ENCODE assay signal across 8 cellular contexts in genomic region chr1:43947061-43947889, GRCh38. TPM values are rescaled to one million over a fixed set of nuclear protein-coding genes. Genes with fewer than 3 reads are reported as not detected.
DNase-seq lines count a peak whose midpoint lies in the region; ATAC-seq and TF ChIP-seq lines count a peak whose summit lies in the region.

No MANE protein-coding gene starts in this region.

- peak overlapping the region; percentile 53 for H3K18ac ChIP-seq in trophoblast cell (ENCODE audit: low read length)

- H3K79me2 ChIP-seq in ACC112 (ENCODE audit: control insufficient read depth, insufficient read depth, low read length, unreplicated experiment) (peaks cover 25% of the 10 kb centered on the region), GM23338 (replicated peaks; ENCODE audit: insufficient read depth) (no peaks in the 10 kb centered on the region; the same call in 1 of the 2 replicates), trophoblast cell (ENCODE audit: control insufficient read depth, insufficient read depth, low read length, poor library complexity) (peaks cover 10% of the 10 kb centered on the region)

- peak overlapping the region; percentile 99 for H2BK120ac ChIP-seq in trophoblast cell (ENCODE audit: insufficient read depth, low read length, poor library complexity)

- peak overlapping the region; percentile 99 for H4K91ac ChIP-seq in trophoblast cell (ENCODE audit: low read depth, low read length)

- peaks cover 29% of the 10 kb centered on the region for H3K4me1 Mint-ChIP-seq in GM23338
- H3K4me1 Mint-ChIP-seq in T-helper 17 cell = peaks cover 54% of the 10 kb centered on the region

- CTCF ChIA-PET in HEK293T (lab: Yijun Ruan, JAX) = interaction anchor here (1.6 to 5.1 kb wide), 2 partner anchors 12 to 184 kb away, joined by 4 to 33 read pairs; no protein-coding TSS in a partner anchor

- 0 out of 2 replicates have a peak, but pooled peaks cover 7% of the 10 kb centered on the region for H3F3A ChIP-seq in GM23338 (replicated peaks; ENCODE audit: low read depth)

- no peak overlapping the region for H3K23ac ChIP-seq in trophoblast cell (ENCODE audit: low read length)

- H2AFZ ChIP-seq in ACC112 (ENCODE audit: low read length, unreplicated experiment) = peak overlapping the region; percentile 31
- H2AFZ ChIP-seq in GM23338 = peak overlapping the region; percentile 95
- H2AFZ ChIP-seq in trophoblast cell (ENCODE audit: insufficient read depth, low read length, poor library complexity) = peak overlapping the region; percentile 76

- peak overlapping the region; percentile 88 for H3K4me3 Mint-ChIP-seq in GM23338
- peak overlapping the region; percentile 97 for H3K4me3 Mint-ChIP-seq in T-helper 17 cell

- H2BK5ac ChIP-seq in trophoblast cell (ENCODE audit: low read depth, low read length, poor library complexity) = peak overlapping the region; percentile 99

- H3K9me2 ChIP-seq in GM23338 (ENCODE audit: insufficient read depth) = no peaks in the 10 kb centered on the region

- H3K9ac ChIP-seq in trophoblast cell (ENCODE audit: low read length) = peak overlapping the region; percentile 61

- peak; percentile 0; the same call in 2 of the 3 replicates for ATAC-seq in GM23338
- ATAC-seq in T-helper 17 cell = no peak

- H3K4me2 ChIP-seq in GM23338 (peak overlapping the region; percentile 97), trophoblast cell (ENCODE audit: low read length) (peak overlapping the region; percentile 88)

- TF ChIP-seq CTCF in GM23338 (conservative IDR thresholded peaks at IDR 0.05; ENCODE audit: low read depth in 2 of 2) (no peak), fibroblast of the aortic adventitia (IDR thresholded peaks at IDR 0.05; ENCODE audit: insufficient read depth, low read length) (no peak)

- no peaks in the 10 kb centered on the region; the same call in 2 of the 3 replicates for H3K36me3 Mint-ChIP-seq in GM23338 (ENCODE audit: low read depth)
- H3K36me3 Mint-ChIP-seq in T-helper 17 cell (ENCODE audit: low read depth) = peaks cover 13% of the 10 kb centered on the region

- peak overlapping the region; percentile 51 for H2AK5ac ChIP-seq in trophoblast cell (ENCODE audit: low read length)

- WGBS in trophoblast cell (ENCODE audit: extremely low coverage, insufficient coverage, insufficient read length) = no CpG with 5 or more reads among the region's 27 CpGs

- H3K27ac Mint-ChIP-seq in GM23338 = peak overlapping the region; percentile 42; the same call in 1 of the 2 replicates
- H3K27ac Mint-ChIP-seq in T-helper 17 cell = peak overlapping the region; percentile 91

- no peaks in the 10 kb centered on the region; the same call in 1 of the 2 replicates for H3K36me3 ChIP-seq in ACC112 (ENCODE audit: insufficient read depth, low read length)
- H3K36me3 ChIP-seq in GM23338 (ENCODE audit: insufficient read depth) = no peaks in the 10 kb centered on the region
- H3K36me3 ChIP-seq in trophoblast cell (ENCODE audit: control insufficient read depth in 1 of 2, insufficient read depth in 2 of 2, low read length in 2 of 2) = peaks cover 6 to 7% of the 10 kb centered on the region in 2 experiments

- H3K27me3 Mint-ChIP-seq in GM23338 (ENCODE audit: insufficient read depth, low read depth, poor library complexity) = peaks cover 7% of the 10 kb centered on the region
- H3K27me3 Mint-ChIP-seq in T-helper 17 cell = no peaks in the 10 kb centered on the region

- H4K12ac ChIP-seq in trophoblast cell (ENCODE audit: low read depth, low read length) = peak overlapping the region; percentile 96

- no peak overlapping the region for H2BK12ac ChIP-seq in trophoblast cell (ENCODE audit: low read length)

- no peaks in the 10 kb centered on the region; the same call in 1 of the 2 replicates for H4K20me1 ChIP-seq in GM23338 (replicated peaks; ENCODE audit: insufficient read depth)

- peak overlapping the region; percentile 99 for H4K8ac ChIP-seq in trophoblast cell (ENCODE audit: low read depth, low read length)

- H3K79me1 ChIP-seq in trophoblast cell (ENCODE audit: low read length) = peaks cover 9% of the 10 kb centered on the region

- H3K4me1 ChIP-seq in ACC112 (ENCODE audit: control insufficient read depth, insufficient read depth, low read length, unreplicated experiment) (peaks cover 23% of the 10 kb centered on the region), GM23338 (ENCODE audit: insufficient read depth) (peaks cover 5% of the 10 kb centered on the region), trophoblast cell (ENCODE audit: control insufficient read depth in 1 of 2, insufficient read depth in 2 of 2, low read length in 2 of 2) (peaks cover 11 to 18% of the 10 kb centered on the region in 2 experiments)

- H3K9me3 ChIP-seq in T-helper 17 cell (ENCODE audit: control insufficient read depth, low read length, poor library complexity, severe bottlenecking) (no peaks in the 10 kb centered on the region), trophoblast cell (ENCODE audit: insufficient read depth, low read depth, low read length) (no peaks in the 10 kb centered on the region)

- H3K4me3 ChIP-seq in ACC112 (ENCODE audit: low read depth, low read length) (peak overlapping the region; percentile 82), GM23338 (peak overlapping the region; percentile 88), fibroblast of the aortic adventitia (ENCODE audit: low read depth, low read length) (peak overlapping the region; percentile 96), trophoblast cell (ENCODE audit: low read depth, low read length) (peak overlapping the region; percentile 80)

- H3K14ac ChIP-seq in trophoblast cell (ENCODE audit: low read length) = peak overlapping the region; percentile 67

- peak overlapping the region; percentile 37 for H3K4ac ChIP-seq in trophoblast cell (ENCODE audit: low read depth, low read length)

- POLR2A ChIA-PET in HEK293T (lab: Yijun Ruan, JAX) = interaction anchor here (0.7 to 4.6 kb wide), 11 partner anchors 9 to 492 kb away, joined by 3 to 25 read pairs (median 4); partner anchors contain the start of genes ATP6V0B, B4GALT2 and ST3GAL3

- no peak for DNase-seq in GM23338 (ENCODE audit: low spot score)
- no peak for DNase-seq in T-helper 17 cell
- DNase-seq in fibroblast of the aortic adventitia (ENCODE audit: low read depth) = no peak
- no peak for DNase-seq in trophoblast cell
- DNase-seq in NCI-H2196 treated with DMSO at 0.1 percent for 48 hours (lab: John Stamatoyannopoulos, UW; ENCODE audit: unreplicated experiment) = no peak
- no peak for DNase-seq in HEK293T (ENCODE audit: extremely low spot score)
- no peak for DNase-seq in NCI-H2029 (lab: John Stamatoyannopoulos, UW)

- H3K9me3 Mint-ChIP-seq in GM23338 = no peaks in the 10 kb centered on the region

- peak overlapping the region; percentile 86 for H3K27ac ChIP-seq in ACC112 (ENCODE audit: low read depth, low read length)
- H3K27ac ChIP-seq in GM23338 (ENCODE audit: low read depth) = peak overlapping the region; percentile 98; the same call in 1 of the 2 replicates
- H3K27ac ChIP-seq in trophoblast cell (ENCODE audit: low read depth, low read length) = peak overlapping the region; percentile 70

- no peaks in the 10 kb centered on the region for H3K27me3 ChIP-seq in ACC112 (ENCODE audit: insufficient read depth, low read length)
- H3K27me3 ChIP-seq in GM23338 (ENCODE audit: insufficient read depth) = no peaks in the 10 kb centered on the region
- no peaks in the 10 kb centered on the region for H3K27me3 ChIP-seq in trophoblast cell (ENCODE audit: insufficient read depth, low read length)

TF ChIP-seq in GM23338, 12 proteins besides CTCF, POLR2A, EP300 and RAD21 (continues in another document):
- no peak for TF ChIP-seq JUNB (IDR thresholded peaks at IDR 0.05; ENCODE audit: unreplicated experiment)
- no peak for TF ChIP-seq ZNF114 (CRISPR knock-in tag; IDR thresholded peaks at IDR 0.05)

TF ChIP-seq in HEK293T, 16 proteins besides CTCF, POLR2A, EP300 and RAD21 (continues in another document):
- TF ChIP-seq LEF1 (IDR thresholded peaks at IDR 0.05; ENCODE audit: borderline replicate concordance) (no peak), SP1 (IDR thresholded peaks at IDR 0.05) (no peak), BHLHE40 (IDR thresholded peaks at IDR 0.05; ENCODE audit: borderline replicate concordance) (no peak), L3MBTL2 (conservative IDR thresholded peaks at IDR 0.05) (no peak), CTBP1 (IDR thresholded peaks at IDR 0.05; ENCODE audit: borderline replicate concordance) (no peak), FOXA1 (IDR thresholded peaks at IDR 0.05) (no peak), FOXK2 (IDR thresholded peaks at IDR 0.05) (no peak), NFRKB (IDR thresholded peaks at IDR 0.05) (no peak), HDGF (IDR thresholded peaks at IDR 0.05; ENCODE audit: borderline replicate concordance) (no peak), FOXM1 (IDR thresholded peaks at IDR 0.05; ENCODE audit: borderline replicate concordance) (no peak), TARDBP (IDR thresholded peaks at IDR 0.05) (no peak)

RNA-seq across cellular contexts. Expression of gene IPO13, which starts 0.5 kb away (rescaled TPM):
- 17.9 and 22.8 TPM in 2 replicates for total RNA-seq in GM23338 (2014; rRNA removed; shearing (Covaris generic))
- 10.4 and 12.5 TPM in 2 replicates for polyA plus RNA-seq in GM23338 (2016; fragmentation: Nextera tagmentation; extraction: Ambion mirVana)
- total RNA-seq in T-helper 17 cell = 10 to 100 TPM; 10.6 to 12.5 TPM
- total RNA-seq in fibroblast of the aortic adventitia (ENCODE audit: low replicate concordance) = 16.2 and 20.8 TPM in 2 replicates
- polyA plus RNA-seq in trophoblast cell (2013) = 11.1 and 11.7 TPM in 2 replicates

RNA-seq across cellular contexts. Expression of gene ARTN, which starts 13.7 kb away (rescaled TPM):
- 10.4 and 35.7 TPM in 2 replicates for total RNA-seq in GM23338 (2014; rRNA removed; shearing (Covaris generic))
- 6.7 and 7.6 TPM in 2 replicates for polyA plus RNA-seq in GM23338 (2016; fragmentation: Nextera tagmentation; extraction: Ambion mirVana)
- total RNA-seq in T-helper 17 cell = under 1 TPM; 0.52 to 0.65 TPM
- total RNA-seq in fibroblast of the aortic adventitia (ENCODE audit: low replicate concordance) = not detected in 2 replicates
- polyA plus RNA-seq in trophoblast cell (2013) = 0.36 and 0.37 TPM in 2 replicates

RNA-seq across cellular contexts. Expression of gene DPH2, which starts 22.5 kb away (rescaled TPM):
- total RNA-seq in GM23338 (2014; rRNA removed; shearing (Covaris generic)) = 68.2 and 90.3 TPM in 2 replicates
- polyA plus RNA-seq in GM23338 (2016; fragmentation: Nextera tagmentation; extraction: Ambion mirVana) = 32.1 and 35.6 TPM in 2 replicates
- total RNA-seq in T-helper 17 cell (10 to 100 TPM; 17.7 to 24.4 TPM), fibroblast of the aortic adventitia (ENCODE audit: low replicate concordance) (15.1 and 15.6 TPM in 2 replicates)
- 11.7 and 12.3 TPM in 2 replicates for polyA plus RNA-seq in trophoblast cell (2013)

RNA-seq across cellular contexts. Expression of gene ATP6V0B, which starts 27.5 kb away (rescaled TPM):
- 112 and 116 TPM in 2 replicates for total RNA-seq in GM23338 (2014; rRNA removed; shearing (Covaris generic))
- polyA plus RNA-seq in GM23338 (2016; fragmentation: Nextera tagmentation; extraction: Ambion mirVana) = 142 and 149 TPM in 2 replicates
- total RNA-seq in T-helper 17 cell = 10 to 100 TPM; 72.1 to 80.5 TPM
- 47.3 and 53.1 TPM in 2 replicates for total RNA-seq in fibroblast of the aortic adventitia (ENCODE audit: low replicate concordance)
- polyA plus RNA-seq in trophoblast cell (2013) = 71.6 and 76.4 TPM in 2 replicates

RNA-seq across cellular contexts. Expression of gene B4GALT2, which starts 31.7 kb away (rescaled TPM):
- 52.7 and 63.1 TPM in 2 replicates for total RNA-seq in GM23338 (2014; rRNA removed; shearing (Covaris generic))
- 22.4 and 22.8 TPM in 2 replicates for polyA plus RNA-seq in GM23338 (2016; fragmentation: Nextera tagmentation; extraction: Ambion mirVana)
- total RNA-seq in T-helper 17 cell = 1 to 10 TPM; 2.8 to 3.4 TPM
- total RNA-seq in fibroblast of the aortic adventitia (ENCODE audit: low replicate concordance) = 19.7 and 99.1 TPM in 2 replicates
- polyA plus RNA-seq in trophoblast cell (2013) = 32.4 and 35.1 TPM in 2 replicates

Comparison
In these comparisons a context has a peak if more than half of its experiments do, and no peak if none do; other contexts are left out.
1. H2AFZ ChIP-seq: peak in every context shown above with its lines; median percentile 95 in GM23338; 76 in trophoblast cell; 31 in ACC112.